Comparison of ENCODE assay signal across 8 cellular contexts in the genomic region with DNA sequence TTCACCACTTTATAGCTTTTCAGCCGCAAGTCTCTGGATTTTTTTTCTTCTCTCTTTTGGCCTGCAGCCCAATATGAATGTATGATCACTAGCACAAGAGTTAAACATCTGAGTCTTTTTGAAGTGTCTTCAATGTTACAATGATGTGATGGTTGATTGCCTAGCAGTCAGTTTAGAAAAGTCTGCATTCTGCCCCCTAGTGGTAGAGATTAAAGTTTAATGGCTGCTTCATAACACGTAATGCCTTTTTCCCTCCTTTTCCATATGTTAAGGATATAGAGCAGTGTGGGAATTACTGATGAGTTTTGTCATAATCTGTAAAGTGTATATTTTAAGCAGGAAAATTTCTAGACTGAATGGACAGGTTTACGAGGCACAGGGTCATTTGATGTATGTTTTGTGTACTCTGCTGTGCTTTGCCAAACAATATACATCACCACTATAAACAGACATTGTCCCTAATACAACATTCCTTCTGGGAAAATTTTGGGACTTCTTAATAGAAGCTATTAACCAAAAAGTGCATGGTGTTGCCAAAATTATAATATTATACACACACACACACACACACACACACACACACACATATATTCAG.
A peak's percentile ranks its signal among the peaks of the same experiment; 100 is the strongest.
DNase-seq lines count a peak whose midpoint lies in the region; ATAC-seq and TF ChIP-seq lines count a peak whose summit lies in the region.

No MANE protein-coding gene starts in this region.

- no peaks in the 10 kb centered on the region for H3K9me3 ChIP-seq in ascending aorta

- TF ChIP-seq RAD21 in Ishikawa (IDR thresholded peaks at IDR 0.05; ENCODE audit: low read depth): peak; percentile 33; the same call in 1 of the 2 replicates

- DNase-seq in natural killer cell (no peak), ascending aorta (ENCODE audit: low spot score in 2 of 2) (no peak), kidney tubule cell (ENCODE audit: low spot score) (peak; percentile 51), NCI-H1436 treated with DMSO at 0.1 percent for 48 hours (lab: John Stamatoyannopoulos, UW) (no peak)
- DNase-seq in natural killer cell treated with Interleukin-12 subunit alpha and Interleukin-12 subunit beta and Interleukin-15 and Interleukin-18, amount 100 ng/mL, for 72 hours (ENCODE audit: low spot score): no peak
- no peak for DNase-seq in activated CD4-positive, alpha-beta T cell treated with anti-CD3 and anti-CD28 coated beads for 4 hours

- H3K27ac ChIP-seq in ascending aorta: no peak overlapping the region

- H3K9me3 Mint-ChIP-seq in natural killer cell: no peaks in the 10 kb centered on the region
- no peaks in the 10 kb centered on the region for H3K9me3 Mint-ChIP-seq in natural killer cell treated with Interleukin-12 subunit alpha and Interleukin-12 subunit beta and Interleukin-15 and Interleukin-18, amount 100 ng/mL, for 72 hours

- H3K27me3 ChIP-seq in ascending aorta: no peaks in the 10 kb centered on the region

- no peak for TF ChIP-seq EP300 in Ishikawa (IDR thresholded peaks at IDR 0.05; ENCODE audit: borderline replicate concordance)

- peaks cover 64 to 96% of the 10 kb centered on the region in 2 donors for H3K27me3 Mint-ChIP-seq in natural killer cell (ENCODE audit: low read depth in 2 of 2)
- peaks cover 47 to 72% of the 10 kb centered on the region in 2 donors for H3K27me3 Mint-ChIP-seq in natural killer cell treated with Interleukin-12 subunit alpha and Interleukin-12 subunit beta and Interleukin-15 and Interleukin-18, amount 100 ng/mL, for 72 hours

- H3K36me3 ChIP-seq in ascending aorta: no peaks in the 10 kb centered on the region

- H3K4me3 Mint-ChIP-seq in natural killer cell: no peak overlapping the region
- no peak overlapping the region for H3K4me3 Mint-ChIP-seq in natural killer cell treated with Interleukin-12 subunit alpha and Interleukin-12 subunit beta and Interleukin-15 and Interleukin-18, amount 100 ng/mL, for 72 hours

- TF ChIP-seq CTCF in natural killer cell (IDR thresholded peaks at IDR 0.05) (peak; percentile 80), ascending aorta (IDR thresholded peaks at IDR 0.05) (peak; percentile 19 to 52 (median 37))

- H3K36me3 Mint-ChIP-seq in natural killer cell: no peaks in the 10 kb centered on the region
- H3K36me3 Mint-ChIP-seq in natural killer cell treated with Interleukin-12 subunit alpha and Interleukin-12 subunit beta and Interleukin-15 and Interleukin-18, amount 100 ng/mL, for 72 hours: no peaks in the 10 kb centered on the region

- peak in 1 of 3 donors; percentile 47 for ATAC-seq in natural killer cell
- ATAC-seq in natural killer cell treated with Interleukin-12 subunit alpha and Interleukin-12 subunit beta and Interleukin-15 and Interleukin-18, amount 100 ng/mL, for 72 hours: no peak
- ATAC-seq in GM21515 (IDR thresholded peaks at IDR 0.05; ENCODE audit: unreplicated experiment): no peak

- no peak overlapping the region for H3K4me3 ChIP-seq in ascending aorta

- H3K27ac Mint-ChIP-seq in natural killer cell: no peak overlapping the region
- H3K27ac Mint-ChIP-seq in natural killer cell treated with Interleukin-12 subunit alpha and Interleukin-12 subunit beta and Interleukin-15 and Interleukin-18, amount 100 ng/mL, for 72 hours: no peak overlapping the region

- no peaks in the 10 kb centered on the region for H3K4me1 Mint-ChIP-seq in natural killer cell
- peaks cover 0 to 11% of the 10 kb centered on the region in 2 donors for H3K4me1 Mint-ChIP-seq in natural killer cell treated with Interleukin-12 subunit alpha and Interleukin-12 subunit beta and Interleukin-15 and Interleukin-18, amount 100 ng/mL, for 72 hours (ENCODE audit: low read depth in 2 of 2)

- H3K4me1 ChIP-seq in ascending aorta: peaks cover 0 to 19% of the 10 kb centered on the region in 2 donors

- intact Hi-C loops in natural killer cell (cut with micrococcal nuclease): loop anchor here (5.0 to 10.0 kb wide), 2 partner anchors 710 to 1127 kb away; no protein-coding TSS in a partner anchor
- intact Hi-C loops in ascending aorta (cut with DNase I): no loop called here

TF ChIP-seq in Ishikawa, 13 proteins besides CTCF, POLR2A, EP300 and RAD21:
- TF ChIP-seq NFIC (IDR thresholded peaks at IDR 0.05): no peak
- TF ChIP-seq EGR1 (IDR thresholded peaks at IDR 0.05): no peak
- TF ChIP-seq, protein P1, sequence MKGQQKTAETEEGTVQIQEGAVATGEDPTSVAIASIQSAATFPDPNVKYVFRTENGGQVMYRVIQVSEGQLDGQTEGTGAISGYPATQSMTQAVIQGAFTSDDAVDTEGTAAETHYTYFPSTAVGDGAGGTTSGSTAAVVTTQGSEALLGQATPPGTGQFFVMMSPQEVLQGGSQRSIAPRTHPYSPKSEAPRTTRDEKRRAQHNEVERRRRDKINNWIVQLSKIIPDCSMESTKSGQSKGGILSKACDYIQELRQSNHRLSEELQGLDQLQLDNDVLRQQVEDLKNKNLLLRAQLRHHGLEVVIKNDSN (IDR thresholded peaks at IDR 0.05): no peak
- TF ChIP-seq CREB1 (IDR thresholded peaks at IDR 0.05; ENCODE audit: low read depth): no peak
- TF ChIP-seq, protein P2, sequence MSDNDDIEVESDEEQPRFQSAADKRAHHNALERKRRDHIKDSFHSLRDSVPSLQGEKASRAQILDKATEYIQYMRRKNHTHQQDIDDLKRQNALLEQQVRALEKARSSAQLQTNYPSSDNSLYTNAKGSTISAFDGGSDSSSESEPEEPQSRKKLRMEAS (IDR thresholded peaks at IDR 0.05): no peak
- no peak for TF ChIP-seq TEAD4 (IDR thresholded peaks at IDR 0.05)
- no peak for TF ChIP-seq FOXM1 (IDR thresholded peaks at IDR 0.05; ENCODE audit: borderline replicate concordance, low read depth)
- no peak for TF ChIP-seq TCF12 (IDR thresholded peaks at IDR 0.05; ENCODE audit: low read depth)
- no peak for TF ChIP-seq ZBTB7A (IDR thresholded peaks at IDR 0.05; ENCODE audit: low read depth)
- TF ChIP-seq TAF1 (IDR thresholded peaks at IDR 0.05; ENCODE audit: low read depth): no peak
- TF ChIP-seq, protein P3, sequence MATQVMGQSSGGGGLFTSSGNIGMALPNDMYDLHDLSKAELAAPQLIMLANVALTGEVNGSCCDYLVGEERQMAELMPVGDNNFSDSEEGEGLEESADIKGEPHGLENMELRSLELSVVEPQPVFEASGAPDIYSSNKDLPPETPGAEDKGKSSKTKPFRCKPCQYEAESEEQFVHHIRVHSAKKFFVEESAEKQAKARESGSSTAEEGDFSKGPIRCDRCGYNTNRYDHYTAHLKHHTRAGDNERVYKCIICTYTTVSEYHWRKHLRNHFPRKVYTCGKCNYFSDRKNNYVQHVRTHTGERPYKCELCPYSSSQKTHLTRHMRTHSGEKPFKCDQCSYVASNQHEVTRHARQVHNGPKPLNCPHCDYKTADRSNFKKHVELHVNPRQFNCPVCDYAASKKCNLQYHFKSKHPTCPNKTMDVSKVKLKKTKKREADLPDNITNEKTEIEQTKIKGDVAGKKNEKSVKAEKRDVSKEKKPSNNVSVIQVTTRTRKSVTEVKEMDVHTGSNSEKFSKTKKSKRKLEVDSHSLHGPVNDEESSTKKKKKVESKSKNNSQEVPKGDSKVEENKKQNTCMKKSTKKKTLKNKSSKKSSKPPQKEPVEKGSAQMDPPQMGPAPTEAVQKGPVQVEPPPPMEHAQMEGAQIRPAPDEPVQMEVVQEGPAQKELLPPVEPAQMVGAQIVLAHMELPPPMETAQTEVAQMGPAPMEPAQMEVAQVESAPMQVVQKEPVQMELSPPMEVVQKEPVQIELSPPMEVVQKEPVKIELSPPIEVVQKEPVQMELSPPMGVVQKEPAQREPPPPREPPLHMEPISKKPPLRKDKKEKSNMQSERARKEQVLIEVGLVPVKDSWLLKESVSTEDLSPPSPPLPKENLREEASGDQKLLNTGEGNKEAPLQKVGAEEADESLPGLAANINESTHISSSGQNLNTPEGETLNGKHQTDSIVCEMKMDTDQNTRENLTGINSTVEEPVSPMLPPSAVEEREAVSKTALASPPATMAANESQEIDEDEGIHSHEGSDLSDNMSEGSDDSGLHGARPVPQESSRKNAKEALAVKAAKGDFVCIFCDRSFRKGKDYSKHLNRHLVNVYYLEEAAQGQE (IDR thresholded peaks at IDR 0.05; ENCODE audit: low read depth): no peak
- TF ChIP-seq CEBPB (IDR thresholded peaks at IDR 0.05): no peak
- TF ChIP-seq YY1 (IDR thresholded peaks at IDR 0.05; ENCODE audit: low read depth): no peak
